8 cellular contexts compared by ENCODE assay signal in genomic region chr13:99980201-99981114, GRCh38.
DNase-seq lines count a peak whose midpoint lies in the region; ATAC-seq and TF ChIP-seq lines count a peak whose summit lies in the region.

No MANE protein-coding gene starts in this region.

- peak; percentile 70 for ATAC-seq in GM18907 (IDR thresholded peaks at IDR 0.05; ENCODE audit: unreplicated experiment)
- ATAC-seq in HG02840 (IDR thresholded peaks at IDR 0.05; ENCODE audit: low FRiP score, unreplicated experiment) = no peak

- peak overlapping the region; percentile 61 for H3K27ac ChIP-seq in brain microvascular endothelial cell

- TF ChIP-seq CTCF in LNCaP clone FGC (IDR thresholded peaks at IDR 0.05; ENCODE audit: control insufficient read depth, extremely low read depth, insufficient read depth) (peak; percentile 32), brain microvascular endothelial cell (IDR thresholded peaks at IDR 0.05; ENCODE audit: low read depth, low read length, missing control alignments) (no peak)

- H3K4me3 ChIP-seq in LNCaP clone FGC (ENCODE audit: low read depth, low read length) (peak overlapping the region; percentile 67), brain microvascular endothelial cell (ENCODE audit: low read depth, low read length) (peak overlapping the region; percentile 50)

- no peaks in the 10 kb centered on the region for H3K27me3 ChIP-seq in brain microvascular endothelial cell (replicated peaks)

- DNase-seq in AG08395 (ENCODE audit: low spot score) (peak; percentile 81), LNCaP clone FGC (ENCODE audit: low read depth) (no peak), T-helper 1 cell (peak in 3 of 5 donors; percentile 36 to 69 (median 55)), brain microvascular endothelial cell (peak; percentile 70), iPS-NIHi7 (ENCODE audit: extremely low spot score) (peak; percentile 75)
- peak; percentile 52 for DNase-seq in stimulated activated CD4-positive, alpha-beta T cell treated with anti-CD3 and anti-CD28 coated beads, Interleukin-2, amount 100 ng/mL, for 4 hours (ENCODE audit: low read depth)

- H3K36me3 ChIP-seq in brain microvascular endothelial cell (replicated peaks) = no peaks in the 10 kb centered on the region

- in situ Hi-C loops in brain microvascular endothelial cell (cut with HindIII; ENCODE audit: low pct_ligation_motif_present, low sequenced_read_pairs) = no loop called here
